Comparison of ENCODE assay signal across 1 cellular context in genomic region chr1:228415853-228416216, GRCh38.
A peak's percentile ranks its signal among the peaks of the same experiment; 100 is the strongest.
TF ChIP-seq lines count a peak whose summit lies in the region.

No MANE protein-coding gene starts in this region.

TF ChIP-seq in HepG2, 621 proteins besides CTCF, POLR2A, EP300 and RAD21:
- no peak for TF ChIP-seq HNF4G (IDR thresholded peaks at IDR 0.05; ENCODE audit: borderline replicate concordance, low read depth, low read length)
- TF ChIP-seq HNF4G (CRISPR knock-in tag; IDR thresholded peaks at IDR 0.05; ENCODE audit: borderline replicate concordance, low read depth): 0 out of 2 replicates have a peak, but pooled peaks have one; percentile 16
- TF ChIP-seq SMAD1 (CRISPR knock-in tag; IDR thresholded peaks at IDR 0.05; ENCODE audit: borderline replicate concordance, low read depth): 0 out of 2 replicates have a peak, but pooled peaks have one; percentile 68
- TF ChIP-seq, protein P1, sequence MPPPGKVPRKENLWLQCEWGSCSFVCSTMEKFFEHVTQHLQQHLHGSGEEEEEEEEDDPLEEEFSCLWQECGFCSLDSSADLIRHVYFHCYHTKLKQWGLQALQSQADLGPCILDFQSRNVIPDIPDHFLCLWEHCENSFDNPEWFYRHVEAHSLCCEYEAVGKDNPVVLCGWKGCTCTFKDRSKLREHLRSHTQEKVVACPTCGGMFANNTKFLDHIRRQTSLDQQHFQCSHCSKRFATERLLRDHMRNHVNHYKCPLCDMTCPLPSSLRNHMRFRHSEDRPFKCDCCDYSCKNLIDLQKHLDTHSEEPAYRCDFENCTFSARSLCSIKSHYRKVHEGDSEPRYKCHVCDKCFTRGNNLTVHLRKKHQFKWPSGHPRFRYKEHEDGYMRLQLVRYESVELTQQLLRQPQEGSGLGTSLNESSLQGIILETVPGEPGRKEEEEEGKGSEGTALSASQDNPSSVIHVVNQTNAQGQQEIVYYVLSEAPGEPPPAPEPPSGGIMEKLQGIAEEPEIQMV (CRISPR knock-in tag; IDR thresholded peaks at IDR 0.05; ENCODE audit: low read depth): no peak
- 0 out of 2 replicates have a peak, but pooled peaks have one; percentile 15 for TF ChIP-seq ZNF747 (CRISPR knock-in tag; IDR thresholded peaks at IDR 0.05; ENCODE audit: borderline replicate concordance)
- no peak for TF ChIP-seq ZNF253 (CRISPR knock-in tag; IDR thresholded peaks at IDR 0.05; ENCODE audit: borderline replicate concordance)
- no peak for TF ChIP-seq BRF2 (CRISPR knock-in tag; IDR thresholded peaks at IDR 0.05)
